In genomic region chr7:23888958-23889357, GRCh38 we compare ENCODE assay signal across 34 cellular contexts.
"Had no signal": no experiment of that assay in that cellular context is flagged by ENCODE, and none has a peak within 500 bp of the region (broad histone marks: within the 10 kb centered on the region; RNA-seq: fewer than 3 reads in every experiment).

No MANE protein-coding gene starts in this region.

- H3K27ac ChIP-seq: adrenal gland, ascending aorta, body of pancreas, brain microvascular endothelial cell, breast epithelium, cardiac muscle cell had no signal

- FAIRE-seq: astrocyte, bronchial epithelial cell had no signal

- ATAC-seq: activated naive CD4-positive, alpha-beta T cell treated with anti-CD3 and anti-CD28 coated beads, Interleukin-2, amount 50 U/mL, for 72 hours; activated naive CD8-positive, alpha-beta T cell treated with anti-CD3 and anti-CD28 coated beads, Interleukin-2, amount 50 U/mL, for 24 hours; activated T-cell treated with anti-CD3 and anti-CD28 coated beads, Interleukin-2, amount 50 U/mL, for 4 hours; activated T-cell treated with anti-CD3 and anti-CD28 coated beads, Interleukin-2, amount 50 U/mL, for 72 hours; activated T-helper 17 cell treated with anti-CD3 and anti-CD28 coated beads, Interleukin-2, amount 50 U/mL, for 72 hours; body of pancreas had no signal

- DNase-seq: activated effector memory CD4-positive, alpha-beta T cell treated with anti-CD3 and anti-CD28 coated beads, Interleukin-2, amount 50 U/mL, for 16 hours; activated effector memory CD4-positive, alpha-beta T cell treated with Interleukin-2 at 50 U/mL for 16 hours; activated gamma-delta T cell; activated gamma-delta T cell treated with Interleukin-2 at 50 U/mL for 16 hours; activated naive CD4-positive, alpha-beta T cell; activated naive CD4-positive, alpha-beta T cell treated with anti-CD3 and anti-CD28 coated beads for 36 hours; activated naive CD4-positive, alpha-beta T cell treated with anti-CD3 and anti-CD28 coated beads, Interleukin-2, amount 10 ng/mL, durations not matched to agents 7 days and 5 days; activated naive CD4-positive, alpha-beta T cell treated with anti-CD3 and anti-CD28 coated beads, Interleukin-2, amount 50 U/mL, for 16 hours; activated naive CD4-positive, alpha-beta T cell treated with Interleukin-2 at 50 U/mL for 16 hours; activated naive CD8-positive, alpha-beta T cell treated with anti-CD3 and anti-CD28 coated beads for 36 hours; activated naive CD8-positive, alpha-beta T cell treated with anti-CD3 and anti-CD28 coated beads, Interleukin-2, amount 10 ng/mL, durations not matched to agents 7 days and 5 days; activated naive CD8-positive, alpha-beta T cell treated with anti-CD3 and anti-CD28 coated beads, Interleukin-2, amount 50 U/mL, for 24 hours; activated T-cell treated with anti-CD3 and anti-CD28 coated beads, Interleukin-2, amount 50 U/mL, for 1 hour; activated T-cell treated with anti-CD3 and anti-CD28 coated beads, Interleukin-2, amount 50 U/mL, for 24 hours; activated T-cell treated with anti-CD3 and anti-CD28 coated beads, Interleukin-2, amount 50 U/mL, for 4 hours; activated T-cell treated with anti-CD3 and anti-CD28 coated beads, Interleukin-2, amount 50 U/mL, for 48 hours; activated T-cell treated with anti-CD3 and anti-CD28 coated beads, Interleukin-2, amount 50 U/mL, for 72 hours; adrenal gland; amniotic stem cell; amygdala; anterior cingulate cortex; aorta; body of pancreas; brain microvascular endothelial cell; caudate nucleus; central memory CD4-positive, alpha-beta T cell; cerebellar nuclear complex had no signal

- H3K4me3 ChIP-seq: adrenal gland, ascending aorta, body of pancreas, breast epithelium, cardiac muscle cell had no signal

- H3K36me3 ChIP-seq: adrenal gland, ascending aorta, brain microvascular endothelial cell, breast epithelium, cardiac muscle cell had no signal

- H3K4me1 ChIP-seq: adrenal gland, ascending aorta, body of pancreas, breast epithelium had no signal

- H3K27me3 ChIP-seq: adrenal gland, ascending aorta, body of pancreas, brain microvascular endothelial cell, breast epithelium, cardiac muscle cell had no signal

- H3K9me3 ChIP-seq: adrenal gland, ascending aorta, body of pancreas, breast epithelium had no signal
